ENCODE assay signal across 9 cellular contexts in the genomic region with DNA sequence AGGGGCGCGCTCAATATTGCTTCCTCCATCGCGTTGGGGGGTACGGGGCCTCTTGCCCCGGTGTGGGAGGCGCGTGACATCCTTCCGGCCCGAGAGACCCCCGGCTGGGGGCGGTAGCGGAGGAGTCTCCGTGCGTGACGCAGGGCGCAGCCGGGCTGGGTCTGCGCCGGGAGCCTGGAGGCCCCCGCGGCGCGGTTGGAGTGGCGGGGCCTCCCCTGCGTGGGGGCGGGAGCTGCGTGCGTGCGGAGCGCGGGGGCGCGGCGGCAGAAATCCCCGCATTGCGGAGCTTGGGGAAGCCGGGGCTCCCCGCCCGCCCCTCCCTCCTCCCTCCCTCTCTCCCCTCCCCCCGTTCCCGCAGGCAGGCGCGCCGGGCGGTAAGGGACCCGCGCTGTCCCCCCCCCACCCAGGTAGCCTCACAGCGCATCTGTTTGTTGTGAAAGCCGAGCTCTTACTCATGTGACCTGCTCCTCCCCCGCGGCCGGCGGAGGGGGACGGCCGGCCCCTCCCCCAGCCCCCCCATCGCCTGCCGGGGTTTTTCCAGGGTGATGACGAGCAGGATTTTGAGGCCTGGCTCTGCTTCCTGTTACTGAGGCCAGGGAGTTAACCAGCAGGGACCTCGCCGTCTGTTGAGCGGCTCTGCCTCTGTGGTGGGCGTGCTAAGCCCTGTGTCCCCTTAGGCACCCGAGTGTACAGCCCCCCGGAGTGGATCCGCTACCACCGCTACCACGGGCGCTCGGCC. TPM values are rescaled to one million over a fixed set of nuclear protein-coding genes. Genes with fewer than 3 reads are reported as not detected.
A peak's percentile ranks its signal among the peaks of the same experiment; 100 is the strongest.
DNase-seq lines count a peak whose midpoint lies in the region; ATAC-seq and TF ChIP-seq lines count a peak whose summit lies in the region.
"Had no signal": no experiment of that assay in that cellular context is flagged by ENCODE, and none has a peak within 500 bp of the region (broad histone marks: within the 10 kb centered on the region; RNA-seq: fewer than 3 reads in every experiment).

No MANE protein-coding gene starts in this region.

- peak; percentile 75 to 90 (median 84) for DNase-seq in CD8-positive, alpha-beta memory T cell
- DNase-seq in HPDE6-E6E7 (ENCODE audit: extremely low spot score) (peak; percentile 64), SHP77 (lab: John Stamatoyannopoulos, UW) (peak; percentile 40 to 64), fibroblast of mammary gland (ENCODE audit: low read depth) (peak; percentile 91)
- DNase-seq in activated T-helper 9 cell treated with anti-CD3 and anti-CD28 coated beads, Interleukin-2, amount 50 U/mL, for 16 hours (ENCODE audit: low read depth): peak; percentile 85
- DNase-seq in naive thymus-derived CD8-positive, alpha-beta T cell: peak; percentile 61 to 86 (median 74)
- DNase-seq in stimulated activated CD8-positive, alpha-beta memory T cell treated with anti-CD3 and anti-CD28 coated beads, Interleukin-7, amount 100 ng/mL, for 48 hours (ENCODE audit: extremely low read depth in 1 of 2, low read depth in 1 of 2): peak; percentile 81

- CTCF ChIA-PET in CD8-positive, alpha-beta memory T cell (lab: Charles Lee): interaction anchor here (1.0 to 1.7 kb wide), 3 partner anchors 8 to 68 kb away, joined by 4 to 7 read pairs (median 5); no protein-coding TSS in a partner anchor

- peaks cover 0 to 4% of the 10 kb centered on the region in 2 donors for H3K27me3 Mint-ChIP-seq in CD8-positive, alpha-beta memory T cell
- H3K27me3 Mint-ChIP-seq in naive thymus-derived CD8-positive, alpha-beta T cell: no peaks in the 10 kb centered on the region

- H3K4me1 Mint-ChIP-seq in CD8-positive, alpha-beta memory T cell: peaks cover 8 to 40% (median 20%) of the 10 kb centered on the region in 3 donors
- H3K4me1 Mint-ChIP-seq in naive thymus-derived CD8-positive, alpha-beta T cell: peaks cover 16 to 50% (median 36%) of the 10 kb centered on the region in 4 donors

- H3K27me3 ChIP-seq in CD8-positive, alpha-beta memory T cell (ENCODE audit: insufficient read depth, low read length, poor library complexity, severe bottlenecking): no peaks in the 10 kb centered on the region

- peak overlapping the region; percentile 91 to 99 (median 93) for H3K27ac Mint-ChIP-seq in CD8-positive, alpha-beta memory T cell
- peak overlapping the region; percentile 77 to 98 (median 91) for H3K27ac Mint-ChIP-seq in naive thymus-derived CD8-positive, alpha-beta T cell

- H3K27ac ChIP-seq in CD8-positive, alpha-beta memory T cell (ENCODE audit: low read depth, low read length): peak overlapping the region; percentile 79

- peaks cover 0 to 31% (median 4%) of the 10 kb centered on the region in 3 donors for H3K36me3 Mint-ChIP-seq in CD8-positive, alpha-beta memory T cell
- H3K36me3 Mint-ChIP-seq in naive thymus-derived CD8-positive, alpha-beta T cell: peaks cover 0 to 21% (median 2%) of the 10 kb centered on the region in 3 donors

- no peaks in the 10 kb centered on the region for H3K9me3 ChIP-seq in CD8-positive, alpha-beta memory T cell (ENCODE audit: low read length)

- TF ChIP-seq CTCF in fibroblast of mammary gland (conservative IDR thresholded peaks at IDR 0.05; ENCODE audit: control insufficient read depth, insufficient read depth, low read depth, low read length): no peak

- peak; percentile 19 to 45 for ATAC-seq in naive thymus-derived CD8-positive, alpha-beta T cell
- ATAC-seq in GM18520 (IDR thresholded peaks at IDR 0.05; ENCODE audit: unreplicated experiment): no peak

- peaks cover 33% of the 10 kb centered on the region for H3K4me1 ChIP-seq in CD8-positive, alpha-beta memory T cell (ENCODE audit: insufficient read depth, low read length)

- POLR2A ChIA-PET in CD8-positive, alpha-beta memory T cell (lab: Charles Lee): interaction anchor here (0.6 to 3.3 kb wide), 8 partner anchors 9 to 653 kb away, joined by 3 to 30 read pairs (median 4); no protein-coding TSS in a partner anchor
- POLR2A ChIA-PET in naive thymus-derived CD8-positive, alpha-beta T cell (lab: Charles Lee): interaction anchor here (0.8 to 6.2 kb wide), 16 partner anchors 8 to 229 kb away, joined by 3 to 74 read pairs (median 5); a partner anchor contains a TSS

- H3K36me3 ChIP-seq in CD8-positive, alpha-beta memory T cell (ENCODE audit: insufficient read depth, low read length): peaks cover 13% of the 10 kb centered on the region

- peak overlapping the region; percentile 86 to 97 (median 93) for H3K4me3 Mint-ChIP-seq in CD8-positive, alpha-beta memory T cell
- peak overlapping the region; percentile 83 to 93 (median 90) for H3K4me3 Mint-ChIP-seq in naive thymus-derived CD8-positive, alpha-beta T cell

- peaks cover 0 to 4% (median 0%) of the 10 kb centered on the region in 5 donors for H3K9me3 Mint-ChIP-seq in CD8-positive, alpha-beta memory T cell
- H3K9me3 Mint-ChIP-seq in naive thymus-derived CD8-positive, alpha-beta T cell: no peaks in the 10 kb centered on the region

- peak overlapping the region; percentile 71 for H3K4me3 ChIP-seq in CD8-positive, alpha-beta memory T cell (ENCODE audit: low read length)
- H3K4me3 ChIP-seq in fibroblast of mammary gland (ENCODE audit: control insufficient read depth, low read depth, low read length): peak overlapping the region; percentile 69

RNA-seq across cellular contexts. Expression of a gene that starts 1.6 kb away (rescaled TPM):
- total RNA-seq in CD8-positive, alpha-beta memory T cell: 100 to 1,000 TPM; 202 to 227 TPM
- 39.3 TPM for polyA plus RNA-seq in CD8-positive, alpha-beta memory T cell
- total RNA-seq in naive thymus-derived CD8-positive, alpha-beta T cell: 10 to 100 TPM; 42.0 to 44.0 TPM
- polyA plus RNA-seq in naive thymus-derived CD8-positive, alpha-beta T cell: 10 to 100 TPM; 12.4 to 26.0 (median 13.6) TPM

RNA-seq across cellular contexts. Expression of a gene that starts 43.7 kb away (rescaled TPM):
- 10 to 100 TPM; 49.4 to 50.7 TPM for total RNA-seq in CD8-positive, alpha-beta memory T cell
- 53.2 TPM for polyA plus RNA-seq in CD8-positive, alpha-beta memory T cell
- total RNA-seq in naive thymus-derived CD8-positive, alpha-beta T cell: 10 to 100 TPM; 22.1 to 28.0 TPM
- polyA plus RNA-seq in naive thymus-derived CD8-positive, alpha-beta T cell: 10 to 100 TPM; 35.8 to 43.6 (median 37.0) TPM

RNA-seq across cellular contexts. Expression of a gene that starts 43.9 kb away (rescaled TPM):
- total RNA-seq in CD8-positive, alpha-beta memory T cell: 10 to 100 TPM; 21.0 TPM
- 21.8 TPM for polyA plus RNA-seq in CD8-positive, alpha-beta memory T cell
- total RNA-seq in naive thymus-derived CD8-positive, alpha-beta T cell: 10 to 100 TPM; 20.3 to 23.6 TPM
- 10 to 100 TPM; 10.8 to 17.0 (median 16.9) TPM for polyA plus RNA-seq in naive thymus-derived CD8-positive, alpha-beta T cell

RNA-seq across cellular contexts. Expression of a gene that starts 50.4 kb away (rescaled TPM):
- total RNA-seq in CD8-positive, alpha-beta memory T cell: under 1 TPM; 0.20 to 0.29 TPM
- polyA plus RNA-seq in CD8-positive, alpha-beta memory T cell: not detected
- not detected for total RNA-seq in naive thymus-derived CD8-positive, alpha-beta T cell
- not detected for polyA plus RNA-seq in naive thymus-derived CD8-positive, alpha-beta T cell
- total RNA-seq: T-helper 2 cell treated with Interferon-gamma antibody and Interleukin-4, amounts not matched to agents 100 ng/mL and 5 ng/mL, for 36 hours had no signal

Comparison
In these comparisons a context has a peak if more than half of its experiments do, and no peak if none do; other contexts are left out.
1. RNA of a gene that starts 1.6 kb away (total RNA-seq): 202 to 227 TPM in CD8-positive, alpha-beta memory T cell; 42.0 to 44.0 TPM in naive thymus-derived CD8-positive, alpha-beta T cell; every median in the first group is over 4 times any median in the second.
2. Peak in every context shown above with its lines, with median percentiles within 50 percentile points of each other: DNase-seq.